1 cellular context compared by ENCODE assay signal in genomic region chr20:8132015-8132631, GRCh38.
A peak's percentile ranks its signal among the peaks of the same experiment; 100 is the strongest.
TF ChIP-seq lines count a peak whose summit lies in the region.

Gene PLCB1, plus strand, starts transcription at chr20:8132266. Its CDS starts 386 bp downstream, at chr20:8132652.

TF ChIP-seq in HepG2, 621 proteins besides CTCF, POLR2A, EP300 and RAD21 (continued from another document and continues in another):
- TF ChIP-seq ZNF512 (CRISPR knock-in tag; IDR thresholded peaks at IDR 0.05) (no peak), THAP8 (CRISPR knock-in tag; IDR thresholded peaks at IDR 0.05; ENCODE audit: borderline replicate concordance) (no peak), NRL (CRISPR knock-in tag; IDR thresholded peaks at IDR 0.05; ENCODE audit: borderline replicate concordance) (no peak), ZNF839 (CRISPR knock-in tag; IDR thresholded peaks at IDR 0.05; ENCODE audit: borderline replicate concordance) (no peak; the same call in 1 of the 2 replicates), ZNF652 (CRISPR knock-in tag; IDR thresholded peaks at IDR 0.05; ENCODE audit: borderline replicate concordance, low read depth) (no peak), ZNF18 (CRISPR knock-in tag; IDR thresholded peaks at IDR 0.05; ENCODE audit: insufficient replicate concordance) (no peak), IRX3 (CRISPR knock-in tag; IDR thresholded peaks at IDR 0.05; ENCODE audit: borderline replicate concordance, low read depth) (no peak), ZNF766 (CRISPR knock-in tag; IDR thresholded peaks at IDR 0.05; ENCODE audit: borderline replicate concordance) (no peak; the same call in 1 of the 2 replicates), ESRRA (CRISPR knock-in tag; IDR thresholded peaks at IDR 0.05; ENCODE audit: low read depth) (no peak), SIN3A (IDR thresholded peaks at IDR 0.05; ENCODE audit: borderline replicate concordance, low read depth, low read length) (peak; percentile 35; the same call in 1 of the 2 replicates), ERF (CRISPR knock-in tag; IDR thresholded peaks at IDR 0.05) (peak; percentile 85; the same call in 1 of the 2 replicates), ZHX1 (CRISPR knock-in tag; IDR thresholded peaks at IDR 0.05; ENCODE audit: low read depth) (no peak), PRDM10 (CRISPR knock-in tag; IDR thresholded peaks at IDR 0.05; ENCODE audit: low read depth) (peak; percentile 52; the same call in 1 of the 2 replicates), SMARCE1 (IDR thresholded peaks at IDR 0.05; ENCODE audit: borderline replicate concordance) (no peak), HMGXB3 (CRISPR knock-in tag; IDR thresholded peaks at IDR 0.05; ENCODE audit: borderline replicate concordance) (peak; percentile 87), PAX8 (CRISPR knock-in tag; IDR thresholded peaks at IDR 0.05; ENCODE audit: borderline replicate concordance) (no peak), MEF2D (CRISPR knock-in tag; IDR thresholded peaks at IDR 0.05) (peak; percentile 74), NCOR1 (IDR thresholded peaks at IDR 0.05; ENCODE audit: borderline replicate concordance, low read length) (no peak), MAFG (CRISPR knock-in tag; IDR thresholded peaks at IDR 0.05) (no peak), GMEB2 (CRISPR knock-in tag; IDR thresholded peaks at IDR 0.05; ENCODE audit: low read depth) (no peak), ZNF513 (CRISPR knock-in tag; conservative IDR thresholded peaks at IDR 0.05) (no peak), ZFP36L2 (CRISPR knock-in tag; IDR thresholded peaks at IDR 0.05) (peak; percentile 93; the same call in 1 of the 2 replicates), RERE (CRISPR knock-in tag; IDR thresholded peaks at IDR 0.05; ENCODE audit: low read depth) (no peak), ZNF878 (CRISPR knock-in tag; IDR thresholded peaks at IDR 0.05) (no peak), CEBPG (CRISPR knock-in tag; IDR thresholded peaks at IDR 0.05) (peak; percentile 73), FOXJ3 (CRISPR knock-in tag; IDR thresholded peaks at IDR 0.05; ENCODE audit: borderline replicate concordance) (no peak), ZNF510 (CRISPR knock-in tag; IDR thresholded peaks at IDR 0.05; ENCODE audit: low read depth) (no peak), SAFB2 (CRISPR knock-in tag; IDR thresholded peaks at IDR 0.05; ENCODE audit: borderline replicate concordance, low read depth) (peak; percentile 92; the same call in 1 of the 2 replicates), ZNF567 (CRISPR knock-in tag; IDR thresholded peaks at IDR 0.05; ENCODE audit: borderline replicate concordance) (peak; percentile 20), STAT5B (CRISPR knock-in tag; IDR thresholded peaks at IDR 0.05) (no peak), MZF1 (CRISPR knock-in tag; IDR thresholded peaks at IDR 0.05; ENCODE audit: borderline replicate concordance) (no peak)
